ENCODE assay signal across 16 cellular contexts in the genomic region with DNA sequence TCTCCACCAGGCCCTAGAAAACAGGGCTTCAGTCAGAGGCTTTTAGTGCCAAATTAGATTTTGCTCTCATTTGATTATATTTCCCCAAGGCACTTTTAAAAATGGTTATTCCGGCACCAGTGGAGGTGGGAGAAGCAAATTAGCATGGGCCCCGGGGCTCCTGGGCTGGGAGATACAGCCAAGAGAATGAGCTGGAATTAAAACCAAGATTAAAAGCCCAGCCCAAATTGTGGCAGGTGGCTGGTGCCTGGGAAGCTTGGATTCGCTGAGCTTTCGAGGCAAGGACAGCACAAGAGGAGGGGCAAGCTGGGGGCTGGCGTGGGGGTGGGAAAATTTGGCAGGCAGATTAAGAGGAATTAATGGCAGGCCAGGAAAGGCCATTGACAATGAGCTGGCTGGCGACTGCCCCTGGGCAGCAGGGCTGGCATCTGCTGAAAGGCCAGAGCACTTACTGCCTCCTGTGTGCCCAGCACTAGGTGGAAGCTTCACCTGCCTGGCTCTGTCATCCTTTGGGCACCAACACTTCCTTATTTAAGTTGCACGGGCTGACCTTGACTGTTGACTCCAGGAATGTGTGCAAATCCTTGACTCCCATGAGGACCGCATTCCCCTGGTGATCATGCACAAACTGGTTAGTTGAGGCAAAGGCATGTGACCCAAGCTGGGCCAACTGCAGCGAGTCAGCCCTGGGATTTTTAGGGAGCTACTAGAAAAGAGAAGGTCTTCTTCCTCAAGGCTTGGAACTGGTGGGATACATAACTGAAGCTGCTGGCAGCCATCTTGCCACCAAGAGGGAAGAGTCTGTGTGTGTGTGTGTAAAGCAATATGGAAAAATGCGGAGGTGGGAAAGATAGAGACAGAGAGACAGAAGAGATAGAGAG.
DNase-seq lines count a peak whose midpoint lies in the region; FAIRE-seq and TF ChIP-seq lines count a peak whose summit lies in the region.
"Had no signal": no experiment of that assay in that cellular context is flagged by ENCODE, and none has a peak within 500 bp of the region (broad histone marks: within the 10 kb centered on the region; RNA-seq: fewer than 3 reads in every experiment).

No MANE protein-coding gene starts in this region.

- H3K79me2 ChIP-seq in Karpas-422 (ENCODE audit: low read length) (no peaks in the 10 kb centered on the region), OCI-LY3 (ENCODE audit: low read length) (no peaks in the 10 kb centered on the region)

- H3K4me2 ChIP-seq in Karpas-422 (ENCODE audit: low read depth, low read length, poor library complexity, severe bottlenecking) (peak overlapping the region; percentile 33), OCI-LY3 (ENCODE audit: low read length) (peak overlapping the region; percentile 59)

- no peaks in the 10 kb centered on the region for H3K9me3 Mint-ChIP-seq in CD14-positive monocyte
- H3K9me3 Mint-ChIP-seq: CD8-positive, alpha-beta memory T cell had no signal

- FAIRE-seq in kidney (lab: Jason Lieb, UNC), result no peak

- H3K27me3 Mint-ChIP-seq in CD14-positive monocyte (ENCODE audit: low read depth in 3 of 3), result peaks cover 0 to 3% (median 1%) of the 10 kb centered on the region in 3 donors

- H3K27me3 ChIP-seq in BE2C (no peaks in the 10 kb centered on the region), Karpas-422 (ENCODE audit: low read length) (no peaks in the 10 kb centered on the region), OCI-LY3 (ENCODE audit: low read depth, low read length) (peaks cover 78% of the 10 kb centered on the region)

- intact Hi-C loops in kidney (cut with DNase I), result no loop called here
- intact Hi-C loops in CD14-positive monocyte (cut with micrococcal nuclease), result no loop called here

- H3K9ac ChIP-seq in Karpas-422 (ENCODE audit: low read length) (no peak overlapping the region), OCI-LY3 (ENCODE audit: low read length) (no peak overlapping the region), kidney (ENCODE audit: low read length in 2 of 2) (no peak overlapping the region)

- H3K4me1 ChIP-seq in BE2C (peaks cover 60% of the 10 kb centered on the region), Karpas-422 (ENCODE audit: low read length) (peaks cover 17% of the 10 kb centered on the region), OCI-LY3 (ENCODE audit: low read length) (peaks cover 30% of the 10 kb centered on the region), kidney (ENCODE audit: control insufficient read depth in 1 of 2, insufficient read depth in 1 of 2, low read depth in 1 of 2, low read length in 2 of 2) (peaks cover 0 to 9% of the 10 kb centered on the region in 2 donors)

- TF ChIP-seq CTCF in BE2C (IDR thresholded peaks at IDR 0.05; ENCODE audit: low read depth, low read length) (no peak), OCI-LY3 (IDR thresholded peaks at IDR 0.05; ENCODE audit: low read depth, low read length) (no peak), kidney (IDR thresholded peaks at IDR 0.05; ENCODE audit: borderline replicate concordance, extremely low read depth, insufficient read depth) (no peak), CD14-positive monocyte (IDR thresholded peaks at IDR 0.05) (no peak)

- no peak overlapping the region for H3K4me3 Mint-ChIP-seq in CD14-positive monocyte
- H3K4me3 Mint-ChIP-seq: CD8-positive, alpha-beta memory T cell had no signal

- H2AFZ ChIP-seq in Karpas-422 (ENCODE audit: low read length) (no peak overlapping the region), OCI-LY3 (ENCODE audit: low read depth, low read length) (no peak overlapping the region)

- peaks cover 5% of the 10 kb centered on the region; the same call in 1 of the 2 replicates for H3K36me3 ChIP-seq in BE2C
- H3K36me3 ChIP-seq in Karpas-422 (ENCODE audit: insufficient read depth, low read length), result no peaks in the 10 kb centered on the region
- no peaks in the 10 kb centered on the region for H3K36me3 ChIP-seq in OCI-LY3 (replicated peaks; ENCODE audit: low read depth, low read length)
- H3K36me3 ChIP-seq in kidney (ENCODE audit: control insufficient read depth in 1 of 2, insufficient read depth in 2 of 2, low read length in 2 of 2), result no peaks in the 10 kb centered on the region
- H3K36me3 ChIP-seq: SJSA1 had no signal

- DNase-seq in BE2C, result peak; percentile 80
- DNase-seq in Karpas-422, result no peak
- DNase-seq in kidney, result peak; percentile 30
- no peak for DNase-seq in retina
- DNase-seq in CD14-positive monocyte (ENCODE audit: low spot score), result no peak
- no peak for DNase-seq in NCI-H526 treated with DMSO at 0.1 percent for 48 hours (lab: John Stamatoyannopoulos, UW)
- DNase-seq: CD8-positive, alpha-beta memory T cell; DMS 273 treated with DMSO at 0.1 percent for 48 hours; H7; NCI-H1436 treated with DMSO at 0.1 percent for 48 hours; NCI-H2081; NCI-H2227 treated with DMSO at 0.1 percent for 48 hours; NCI-H748 treated with DMSO at 0.1 percent for 48 hours; T-helper 1 cell had no signal

- peaks cover 18% of the 10 kb centered on the region for H3K4me1 Mint-ChIP-seq in CD14-positive monocyte
- H3K4me1 Mint-ChIP-seq: CD8-positive, alpha-beta memory T cell had no signal

- H3K36me3 Mint-ChIP-seq in CD14-positive monocyte, result peaks cover 76 to 84% of the 10 kb centered on the region in 2 donors
- H3K36me3 Mint-ChIP-seq: CD8-positive, alpha-beta memory T cell had no signal

- H4K20me1 ChIP-seq in Karpas-422 (ENCODE audit: insufficient read depth, low read depth, low read length) (no peaks in the 10 kb centered on the region), OCI-LY3 (ENCODE audit: insufficient read depth, low read length) (peaks cover 6% of the 10 kb centered on the region; the same call in 1 of the 2 replicates)

- H3K27ac ChIP-seq in Karpas-422 (ENCODE audit: low read length), result no peak overlapping the region
- H3K27ac ChIP-seq in OCI-LY3 (ENCODE audit: low read length), result no peak overlapping the region
- H3K27ac ChIP-seq in kidney (ENCODE audit: low read depth in 2 of 2, low read length in 2 of 2), result no peak overlapping the region
- H3K27ac ChIP-seq: SJSA1 had no signal

- no peak overlapping the region for H3K27ac Mint-ChIP-seq in CD14-positive monocyte

- H3K9me3 ChIP-seq in BE2C (no peaks in the 10 kb centered on the region), Karpas-422 (ENCODE audit: low read length) (no peaks in the 10 kb centered on the region), OCI-LY3 (ENCODE audit: insufficient read depth, low read length) (no peaks in the 10 kb centered on the region), kidney (ENCODE audit: control insufficient read depth in 1 of 2, low read length in 2 of 2) (no peaks in the 10 kb centered on the region)
- H3K9me3 ChIP-seq: SJSA1 had no signal

- H3K9me2 ChIP-seq in Karpas-422 (replicated peaks; ENCODE audit: insufficient read depth, low read length), result no peaks in the 10 kb centered on the region

- H3K4me3 ChIP-seq in BE2C (ENCODE audit: low read depth, low read length) (no peak overlapping the region), Karpas-422 (ENCODE audit: low read length) (no peak overlapping the region), OCI-LY3 (ENCODE audit: low read length) (no peak overlapping the region), kidney (ENCODE audit: low read length in 2 of 2) (no peak overlapping the region)
- H3K4me3 ChIP-seq: SJSA1 had no signal

Comparison
In these comparisons a context has a peak if more than half of its experiments do, and no peak if none do; other contexts are left out.
1. DNase-seq: peak in BE2C (single experiment) and kidney (single experiment); none in Karpas-422 (single experiment), retina (single experiment), CD14-positive monocyte (single experiment) and NCI-H526 treated with DMSO at 0.1 percent for 48 hours (single experiment).